Comparison of ENCODE assay signal across 16 cellular contexts in the genomic region with DNA sequence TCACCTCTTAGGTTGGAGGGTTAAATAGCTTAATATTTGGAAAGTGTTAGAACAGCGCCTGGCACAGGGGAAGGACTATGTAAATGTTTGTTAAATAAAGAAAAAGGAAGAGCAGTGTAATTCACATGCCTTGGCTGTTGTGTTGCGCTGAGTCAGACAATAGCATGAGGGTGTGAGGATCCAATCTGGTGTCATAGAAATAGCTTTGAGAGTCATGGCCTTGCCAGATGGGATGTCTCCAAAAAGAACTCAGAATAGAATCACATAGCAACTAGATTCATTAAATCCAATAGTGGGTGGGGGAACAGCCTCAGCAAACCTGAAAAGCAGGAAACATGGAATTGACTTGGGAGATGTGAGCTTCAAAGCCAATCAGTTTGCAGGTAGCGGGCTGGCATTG. TPM values are rescaled to one million over a fixed set of nuclear protein-coding genes. Genes with fewer than 3 reads are reported as not detected.
A peak's percentile ranks its signal among the peaks of the same experiment; 100 is the strongest.
DNase-seq lines count a peak whose midpoint lies in the region; ATAC-seq and TF ChIP-seq lines count a peak whose summit lies in the region.
"Had no signal": no experiment of that assay in that cellular context is flagged by ENCODE, and none has a peak within 500 bp of the region (broad histone marks: within the 10 kb centered on the region; RNA-seq: fewer than 3 reads in every experiment).

No MANE protein-coding gene starts in this region.

- BruUV-seq in MCF 10A (replicated peaks; lab: Mats Ljungman, UMichigan) (TSS peak; percentile 61), mammary epithelial cell (replicated peaks; lab: Mats Ljungman, UMichigan) (no TSS peak)

- no peak overlapping the region for H3K27ac ChIP-seq in mammary epithelial cell (ENCODE audit: insufficient read depth, low read depth, low read length)
- H3K27ac ChIP-seq in transverse colon = peak overlapping the region; percentile 56 to 81 (median 68)

- ATAC-seq in esophagus mucosa (peak; percentile 58), mucosa of descending colon (peak; percentile 40), HG02938 (IDR thresholded peaks at IDR 0.05; ENCODE audit: unreplicated experiment) (no peak), HG02642 (IDR thresholded peaks at IDR 0.05; ENCODE audit: poor library complexity, unreplicated experiment) (no peak)
- ATAC-seq: activated CD8-positive, alpha-beta T cell treated with anti-CD3 and anti-CD28 coated beads, Interleukin-2, amount 10 ng/mL, durations not matched to agents 7 days and 5 days had no signal

- DNase-seq in MCF 10A (ENCODE audit: unreplicated experiment) (peak; percentile 33), mammary epithelial cell (no peak), mucosa of descending colon (peak in 1 of 3 donors; percentile 33), transverse colon (no peak)
- DNase-seq in activated T-helper 1 cell treated with anti-CD3 and anti-CD28 coated beads, Interleukin-12 subunit alpha, Interleukin-12 subunit beta, Interleukin-2, Interleukin-4 antibody, amounts not matched to agents 30 ng/mL and 10 ng/mL and 1 ng/mL, durations not matched to agents 14 hours and 24 hours and 36 hours (ENCODE audit: low spot score) = no peak
- DNase-seq: activated CD8-positive, alpha-beta T cell treated with anti-CD3 and anti-CD28 coated beads, Interleukin-2, amount 10 ng/mL, durations not matched to agents 7 days and 5 days; mesendoderm; NCI-H1092 treated with DMSO at 0.1 percent for 48 hours; retina; T-helper 2 cell had no signal

- POLR2A ChIA-PET in MCF 10A (lab: Yijun Ruan, JAX) = interaction anchor here (0.6 to 3.3 kb wide), 25 partner anchors 9 to 499 kb away, joined by 3 to 42 read pairs (median 3); a partner anchor contains a TSS

- TF ChIP-seq EP300 in transverse colon (IDR thresholded peaks at IDR 0.05; ENCODE audit: low read depth) = no peak

- TF ChIP-seq CTCF in MCF 10A (IDR thresholded peaks at IDR 0.05; ENCODE audit: unreplicated experiment) = no peak
- TF ChIP-seq CTCF in mammary epithelial cell (conservative IDR thresholded peaks at IDR 0.05 in 1 of 2, IDR thresholded peaks at IDR 0.05 in 1 of 2; ENCODE audit: extremely low read depth in 1 of 2, insufficient read depth in 1 of 2, low read depth in 1 of 2, low read length in 2 of 2) = no peak
- TF ChIP-seq CTCF in mucosa of descending colon (IDR thresholded peaks at IDR 0.05) = no peak
- no peak for TF ChIP-seq CTCF in transverse colon (IDR thresholded peaks at IDR 0.05)

- in situ Hi-C loops in mammary epithelial cell (cut with MboI; ENCODE audit: low sequenced_read_pairs in 2 of 2) = loop anchor here (25.0 kb wide), 1 partner anchor 309 kb away; no protein-coding TSS in a partner anchor
- in situ Hi-C loops in transverse colon (cut with MboI; ENCODE audit: low pct_ligation_motif_present in 1 of 4, low pct_unique_long_range_greater_than_20kb in 1 of 4, low sequenced_read_pairs in 3 of 4) = loop anchor here in 3 of 4 donors (10.0 to 25.0 kb wide), 3 partner anchors 102 to 459 kb away; a partner anchor contains a TSS

- H3K36me3 ChIP-seq in mammary epithelial cell (ENCODE audit: insufficient read depth, low read length) (no peaks in the 10 kb centered on the region), mucosa of descending colon (ENCODE audit: low read depth) (no peaks in the 10 kb centered on the region), transverse colon (no peaks in the 10 kb centered on the region)

- no peaks in the 10 kb centered on the region for H4K20me1 ChIP-seq in mammary epithelial cell (ENCODE audit: insufficient read depth, low read length)

- no peaks in the 10 kb centered on the region for H3K27me3 Mint-ChIP-seq in MCF 10A (ENCODE audit: insufficient read depth, unreplicated experiment)
- H3K27me3 Mint-ChIP-seq in activated T-helper 1 cell treated with anti-CD3 and anti-CD28 coated beads, Interleukin-12 subunit alpha, Interleukin-12 subunit beta, Interleukin-2, Interleukin-4 antibody, amounts not matched to agents 30 ng/mL and 10 ng/mL and 1 ng/mL, durations not matched to agents 14 hours and 24 hours and 36 hours (ENCODE audit: insufficient read depth) = peaks cover 6% of the 10 kb centered on the region
- H3K27me3 Mint-ChIP-seq: activated naive CD4-positive, alpha-beta T cell treated with anti-CD3 and anti-CD28 coated beads, Interleukin-2, amount 50 U/mL, for 24 hours had no signal

- no peak overlapping the region for H3K9ac ChIP-seq in mammary epithelial cell (ENCODE audit: insufficient read depth, low read length)

- H2AFZ ChIP-seq in mammary epithelial cell (ENCODE audit: low read depth, low read length) = no peak overlapping the region

- no peaks in the 10 kb centered on the region for H3K27me3 ChIP-seq in mammary epithelial cell (ENCODE audit: insufficient read depth, low read length)
- H3K27me3 ChIP-seq in transverse colon = no peaks in the 10 kb centered on the region
- H3K27me3 ChIP-seq: dorsolateral prefrontal cortex had no signal

- intact Hi-C loops in MCF 10A (cut with micrococcal nuclease) (loop anchor here (10.0 kb wide), 2 partner anchors 162 to 272 kb away; no protein-coding TSS in a partner anchor), mammary epithelial cell (cut with micrococcal nuclease) (no loop called here), mucosa of descending colon (cut with DNase I, micrococcal nuclease) (loop anchor here in 1 of 2 donors (10.0 kb wide), 1 partner anchor 102 kb away; a partner anchor contains a TSS), transverse colon (cut with DNase I; ENCODE audit: low total_unique reads) (no loop called here)
- intact Hi-C loops in activated T-helper 1 cell treated with anti-CD3 and anti-CD28 coated beads, Interleukin-12 subunit alpha, Interleukin-12 subunit beta, Interleukin-2, Interleukin-4 antibody, amounts not matched to agents 30 ng/mL and 10 ng/mL and 1 ng/mL, durations not matched to agents 14 hours and 24 hours and 36 hours (cut with micrococcal nuclease) = loop anchor here (10.0 kb wide), 1 partner anchor 162 kb away; no protein-coding TSS in a partner anchor

- H3K36me3 Mint-ChIP-seq in MCF 10A (ENCODE audit: insufficient read depth, unreplicated experiment) = no peaks in the 10 kb centered on the region
- peaks cover 4% of the 10 kb centered on the region for H3K36me3 Mint-ChIP-seq in activated T-helper 1 cell treated with anti-CD3 and anti-CD28 coated beads, Interleukin-12 subunit alpha, Interleukin-12 subunit beta, Interleukin-2, Interleukin-4 antibody, amounts not matched to agents 30 ng/mL and 10 ng/mL and 1 ng/mL, durations not matched to agents 14 hours and 24 hours and 36 hours (ENCODE audit: low read depth)
- H3K36me3 Mint-ChIP-seq: activated naive CD4-positive, alpha-beta T cell treated with anti-CD3 and anti-CD28 coated beads, Interleukin-2, amount 50 U/mL, for 24 hours had no signal

- CTCF ChIA-PET in MCF 10A (lab: Yijun Ruan, JAX) = interaction anchor here (0.5 to 1.2 kb wide), 6 partner anchors 39 to 454 kb away, joined by 3 to 5 read pairs (median 4); no protein-coding TSS in a partner anchor
- CTCF ChIA-PET in mammary epithelial cell (lab: Charles Lee; ENCODE audit: low non-redundant PET) = no interaction called here

- H3K27ac Mint-ChIP-seq in MCF 10A (ENCODE audit: low read depth, unreplicated experiment) = peak overlapping the region; percentile 97
- H3K27ac Mint-ChIP-seq in activated T-helper 1 cell treated with anti-CD3 and anti-CD28 coated beads, Interleukin-12 subunit alpha, Interleukin-12 subunit beta, Interleukin-2, Interleukin-4 antibody, amounts not matched to agents 30 ng/mL and 10 ng/mL and 1 ng/mL, durations not matched to agents 14 hours and 24 hours and 36 hours = no peak overlapping the region
- H3K27ac Mint-ChIP-seq: activated CD8-positive, alpha-beta T cell treated with anti-CD3 and anti-CD28 coated beads, Interleukin-2, amount 10 ng/mL, durations not matched to agents 7 days and 5 days; activated naive CD4-positive, alpha-beta T cell treated with anti-CD3 and anti-CD28 coated beads, Interleukin-2, amount 50 U/mL, for 24 hours; type B pancreatic cell had no signal

- peak overlapping the region; percentile 57 for H3K4me3 Mint-ChIP-seq in MCF 10A (ENCODE audit: unreplicated experiment)
- H3K4me3 Mint-ChIP-seq in activated T-helper 1 cell treated with anti-CD3 and anti-CD28 coated beads, Interleukin-12 subunit alpha, Interleukin-12 subunit beta, Interleukin-2, Interleukin-4 antibody, amounts not matched to agents 30 ng/mL and 10 ng/mL and 1 ng/mL, durations not matched to agents 14 hours and 24 hours and 36 hours = no peak overlapping the region
- H3K4me3 Mint-ChIP-seq: activated CD8-positive, alpha-beta T cell treated with anti-CD3 and anti-CD28 coated beads, Interleukin-2, amount 10 ng/mL, durations not matched to agents 7 days and 5 days; activated naive CD4-positive, alpha-beta T cell treated with anti-CD3 and anti-CD28 coated beads, Interleukin-2, amount 50 U/mL, for 24 hours; type B pancreatic cell had no signal

- no peak for TF ChIP-seq POLR2A in transverse colon (IDR thresholded peaks at IDR 0.05)

- no peaks in the 10 kb centered on the region for H3K9me3 Mint-ChIP-seq in MCF 10A (ENCODE audit: unreplicated experiment)
- no peaks in the 10 kb centered on the region for H3K9me3 Mint-ChIP-seq in activated T-helper 1 cell treated with anti-CD3 and anti-CD28 coated beads, Interleukin-12 subunit alpha, Interleukin-12 subunit beta, Interleukin-2, Interleukin-4 antibody, amounts not matched to agents 30 ng/mL and 10 ng/mL and 1 ng/mL, durations not matched to agents 14 hours and 24 hours and 36 hours
- H3K9me3 Mint-ChIP-seq: activated naive CD4-positive, alpha-beta T cell treated with anti-CD3 and anti-CD28 coated beads, Interleukin-2, amount 50 U/mL, for 24 hours; type B pancreatic cell had no signal

- H3K4me2 ChIP-seq in mammary epithelial cell (ENCODE audit: insufficient read depth, low read depth, low read length) = no peak overlapping the region

- dilution Hi-C loops in mammary epithelial cell (cut with HindIII; ENCODE audit: low sequenced_read_pairs) = no loop called here

- H3K4me1 Mint-ChIP-seq in MCF 10A (ENCODE audit: insufficient read depth, unreplicated experiment) = peaks cover 36% of the 10 kb centered on the region
- H3K4me1 Mint-ChIP-seq in activated T-helper 1 cell treated with anti-CD3 and anti-CD28 coated beads, Interleukin-12 subunit alpha, Interleukin-12 subunit beta, Interleukin-2, Interleukin-4 antibody, amounts not matched to agents 30 ng/mL and 10 ng/mL and 1 ng/mL, durations not matched to agents 14 hours and 24 hours and 36 hours (ENCODE audit: low read depth) = peaks cover 19% of the 10 kb centered on the region

- H3K4me1 ChIP-seq in mammary epithelial cell (ENCODE audit: insufficient read depth, low read length) = peaks cover 9% of the 10 kb centered on the region
- peaks cover 13% of the 10 kb centered on the region for H3K4me1 ChIP-seq in mucosa of descending colon (ENCODE audit: low read depth)
- peaks cover 3 to 30% (median 18%) of the 10 kb centered on the region in 4 donors for H3K4me1 ChIP-seq in transverse colon

- H3K9me3 ChIP-seq in mammary epithelial cell (replicated peaks; ENCODE audit: insufficient read depth, low read length) (no peaks in the 10 kb centered on the region), mucosa of descending colon (no peaks in the 10 kb centered on the region), transverse colon (no peaks in the 10 kb centered on the region)

- no peak overlapping the region for H3K4me3 ChIP-seq in mammary epithelial cell (replicated peaks in 1 of 3; ENCODE audit: insufficient read depth in 1 of 3, low read depth in 2 of 3, low read length in 3 of 3)
- H3K4me3 ChIP-seq in mucosa of descending colon = no peak overlapping the region
- H3K4me3 ChIP-seq in transverse colon = no peak overlapping the region
- H3K4me3 ChIP-seq: dorsolateral prefrontal cortex had no signal

- H3K79me2 ChIP-seq in mammary epithelial cell (ENCODE audit: insufficient read depth, low read length) = peaks cover 10% of the 10 kb centered on the region

- 90% methylated on average over 3 of the region's 3 CpGs for WGBS in mammary epithelial cell (ENCODE audit: low coverage, missing lambda C conversion rate)
- WGBS in transverse colon (ENCODE audit: low coverage in 1 of 2), 2 donors = 38 to 47% methylated on average over 2 to 3 of the region's 3 CpGs

RNA-seq across cellular contexts. Expression of a gene that starts 3.9 kb away (rescaled TPM):
- 37.7 and 39.6 TPM in 2 replicates for total RNA-seq in MCF 10A (2022)
- 10 to 100 TPM; 21.7 to 23.1 TPM for total RNA-seq in mammary epithelial cell
- 6.3 TPM for polyA plus RNA-seq in mammary epithelial cell
- polyA minus RNA-seq in mammary epithelial cell = 27.1 TPM
- 10.1 TPM for total RNA-seq in esophagus mucosa
- total RNA-seq in mucosa of descending colon = 10 to 100 TPM; 16.5 to 36.8 (median 18.2) TPM
- 10 to 100 TPM; 18.0 to 37.6 (median 24.0) TPM for total RNA-seq in transverse colon
- 11.7 and 12.5 TPM in 2 replicates for total RNA-seq in activated T-helper 1 cell treated with anti-CD3 and anti-CD28 coated beads, Interleukin-12 subunit alpha, Interleukin-12 subunit beta, Interleukin-2, Interleukin-4 antibody, amounts not matched to agents 30 ng/mL and 10 ng/mL and 1 ng/mL, durations not matched to agents 14 hours and 24 hours and 36 hours

RNA-seq across cellular contexts. Expression of a gene that starts 37.7 kb away (rescaled TPM):
- 81.0 and 87.2 TPM in 2 replicates for total RNA-seq in MCF 10A (2022)
- 10 to 100 TPM; 15.2 to 62.5 TPM for total RNA-seq in mammary epithelial cell
- polyA plus RNA-seq in mammary epithelial cell = 45.6 TPM
- polyA minus RNA-seq in mammary epithelial cell = 18.6 TPM
- total RNA-seq in esophagus mucosa = 46.4 TPM
- total RNA-seq in mucosa of descending colon = 10 to 100 TPM; 72.1 to 84.0 (median 78.7) TPM
- total RNA-seq in transverse colon = 100 to 1,000 TPM in 2 of 4 donors, 10 to 100 TPM in 2; 47.5 to 209 (median 117) TPM
- 96.5 and 105 TPM in 2 replicates for total RNA-seq in activated T-helper 1 cell treated with anti-CD3 and anti-CD28 coated beads, Interleukin-12 subunit alpha, Interleukin-12 subunit beta, Interleukin-2, Interleukin-4 antibody, amounts not matched to agents 30 ng/mL and 10 ng/mL and 1 ng/mL, durations not matched to agents 14 hours and 24 hours and 36 hours

Comparison
In these comparisons a context has a peak if more than half of its experiments do, and no peak if none do; other contexts are left out.
1. intact Hi-C loops: an anchor here in MCF 10A (10.0 kb wide) and activated T-helper 1 cell treated with anti-CD3 and anti-CD28 coated beads, Interleukin-12 subunit alpha, Interleukin-12 subunit beta, Interleukin-2, Interleukin-4 antibody, amounts not matched to agents 30 ng/mL and 10 ng/mL and 1 ng/mL, durations not matched to agents 14 hours and 24 hours and 36 hours (10.0 kb wide); none called in mammary epithelial cell and transverse colon.
2. ATAC-seq: peak in esophagus mucosa (single experiment) and mucosa of descending colon (single experiment); none in HG02938 (single experiment) and HG02642 (single experiment).